In genomic region chr2:54724150-54724559, GRCh38 we compare ENCODE assay signal across 7 cellular contexts. TPM values are rescaled to one million over a fixed set of nuclear protein-coding genes. Genes with fewer than 3 reads are reported as not detected.
DNase-seq lines count a peak whose midpoint lies in the region; ATAC-seq and TF ChIP-seq lines count a peak whose summit lies in the region.

No MANE protein-coding gene starts in this region.

- H2BK5ac ChIP-seq in H9 (ENCODE audit: insufficient read length, low read length), result no peak overlapping the region

- no peaks in the 10 kb centered on the region for H3K9me3 ChIP-seq in H9 (ENCODE audit: control insufficient read depth, low read depth, low read length)
- no peaks in the 10 kb centered on the region for H3K9me3 ChIP-seq in smooth muscle cell (replicated peaks; ENCODE audit: low read depth)

- H2BK12ac ChIP-seq in H9 (ENCODE audit: insufficient read length, low read depth, low read length), result no peak overlapping the region

- no peak overlapping the region for H4K91ac ChIP-seq in H9 (ENCODE audit: insufficient read length, low read depth, low read length)

- H3K18ac ChIP-seq in H9 (ENCODE audit: insufficient read length, low read depth, low read length), result no peak overlapping the region

- peak overlapping the region; percentile 77 for H3K4me3 ChIP-seq in smooth muscle cell

- H3K27ac ChIP-seq in H9 (ENCODE audit: insufficient read length, low read depth, low read length) (no peak overlapping the region), smooth muscle cell (ENCODE audit: low read depth) (no peak overlapping the region)

- peak overlapping the region; percentile 91 to 92 for H3K4me3 Mint-ChIP-seq in H9
- H3K4me3 Mint-ChIP-seq in T-cell, result peak overlapping the region; percentile 85 to 92 (median 86)
- peak overlapping the region; percentile 93 for H3K4me3 Mint-ChIP-seq in glutamatergic neuron (ENCODE audit: unreplicated experiment)

- H3K36me3 ChIP-seq in smooth muscle cell (ENCODE audit: low read depth), result no peaks in the 10 kb centered on the region

- H2AFZ ChIP-seq in H9 (ENCODE audit: low read length) (peak overlapping the region; percentile 9), smooth muscle cell (ENCODE audit: low read depth) (peak overlapping the region; percentile 88)

- H3K27me3 Mint-ChIP-seq in H9 (ENCODE audit: low read depth) (peaks cover 60% of the 10 kb centered on the region), T-cell (peaks cover 38 to 46% of the 10 kb centered on the region in 2 donors), glutamatergic neuron (ENCODE audit: unreplicated experiment) (peaks cover 16% of the 10 kb centered on the region)

- H3K56ac ChIP-seq in H9 (ENCODE audit: insufficient read length, low read depth, low read length), result no peak overlapping the region

- no peaks in the 10 kb centered on the region; a peak in 1 of 5 replicates for H3K9me3 Mint-ChIP-seq in H9
- no peaks in the 10 kb centered on the region for H3K9me3 Mint-ChIP-seq in T-cell
- H3K9me3 Mint-ChIP-seq in glutamatergic neuron (ENCODE audit: unreplicated experiment), result peaks cover 3% of the 10 kb centered on the region

- H3K4me1 ChIP-seq in H9 (ENCODE audit: insufficient read depth, low read length), result no peaks in the 10 kb centered on the region
- H3K4me1 ChIP-seq in smooth muscle cell (ENCODE audit: low read depth), result peaks cover 4% of the 10 kb centered on the region

- no CpG with 5 or more reads among the region's 12 CpGs for WGBS in H9 (ENCODE audit: extremely low coverage, insufficient read length, low lambda C conversion rate)
- WGBS in smooth muscle cell (ENCODE audit: low lambda C conversion rate), result 2% methylated on average over 12 of the region's 12 CpGs

- H3K79me1 ChIP-seq in H9 (ENCODE audit: insufficient read depth, low read depth, low read length, poor library complexity, severe bottlenecking), result no peaks in the 10 kb centered on the region

- no peak overlapping the region for H2AK5ac ChIP-seq in H9 (ENCODE audit: insufficient read length, low read length)

- H3K27ac Mint-ChIP-seq in H9, result peak overlapping the region in 1 of 3 experiments; percentile 48; a peak in 1 of 7 replicates
- peak overlapping the region in 1 of 2 donors; percentile 47 for H3K27ac Mint-ChIP-seq in T-cell
- peak overlapping the region; percentile 57 for H3K27ac Mint-ChIP-seq in glutamatergic neuron (ENCODE audit: unreplicated experiment)

- CTCF ChIA-PET in T-cell (lab: Charles Lee), result interaction anchor here in 1 of 2 donors (1.0 kb wide), 1 partner anchor 115 kb away, joined by 3 read pairs; no protein-coding TSS in a partner anchor
- CTCF ChIA-PET in GM10248 (lab: Yijun Ruan, JAX), result no interaction called here

- no peak overlapping the region for H4K5ac ChIP-seq in H9 (ENCODE audit: insufficient read length, low read depth, low read length)

- no peak for DNase-seq in H9
- peak in 1 of 34 experiments; percentile 15 for DNase-seq in T-cell
- DNase-seq in glutamatergic neuron, result no peak
- DNase-seq in smooth muscle cell (lab: John Stamatoyannopoulos, UW; ENCODE audit: unreplicated experiment), result no peak
- no peak for DNase-seq in NOMO-1 treated with dmso at 0.1 percent for 144 hours (lab: John Stamatoyannopoulos, UW; ENCODE audit: unreplicated experiment)
- DNase-seq in NCI-H2081 (lab: John Stamatoyannopoulos, UW), result no peak
- DNase-seq in GM10248 (ENCODE audit: extremely low spot score), result no peak

- peaks cover 22% of the 10 kb centered on the region; the same call in 1 of the 2 replicates for H3K27me3 ChIP-seq in H9 (ENCODE audit: insufficient read depth, low read length)
- peaks cover 39% of the 10 kb centered on the region for H3K27me3 ChIP-seq in smooth muscle cell (ENCODE audit: low read depth)

- H3K9ac ChIP-seq in H9 (ENCODE audit: extremely low read depth, insufficient read length, low read length), result peak overlapping the region; percentile 46
- H3K9ac ChIP-seq in smooth muscle cell (ENCODE audit: low read depth), result peak overlapping the region; percentile 58

- no peak overlapping the region for H2BK15ac ChIP-seq in H9 (ENCODE audit: low read depth, low read length)

- H3K79me2 ChIP-seq in H9 (ENCODE audit: insufficient read depth, low read length) (no peaks in the 10 kb centered on the region), smooth muscle cell (ENCODE audit: low read depth) (no peaks in the 10 kb centered on the region)

- peaks cover 20% of the 10 kb centered on the region for H3K23me2 ChIP-seq in H9 (ENCODE audit: insufficient read length, low read depth, low read length, poor library complexity, severe bottlenecking)

- no peak overlapping the region for H3K23ac ChIP-seq in H9 (ENCODE audit: insufficient read length, low read depth, low read length)

- TF ChIP-seq CTCF in H9 (conservative IDR thresholded peaks at IDR 0.05), result no peak
- no peak for TF ChIP-seq CTCF in glutamatergic neuron (IDR thresholded peaks at IDR 0.05; ENCODE audit: partially characterized antibody, unreplicated experiment)
- no peak for TF ChIP-seq CTCF in smooth muscle cell (IDR thresholded peaks at IDR 0.05; ENCODE audit: borderline replicate concordance, insufficient read depth, poor library complexity, severe bottlenecking)
- TF ChIP-seq CTCF in GM10248 (IDR thresholded peaks at IDR 0.05; ENCODE audit: control extremely low read depth, extremely low read depth, low read depth, missing control alignments), result no peak

- no peak overlapping the region for H4K8ac ChIP-seq in H9 (replicated peaks; ENCODE audit: insufficient read length, low read depth, low read length)

- peaks cover 10 to 14% of the 10 kb centered on the region in 2 experiments for H3K4me1 Mint-ChIP-seq in H9
- peaks cover 15 to 23% (median 16%) of the 10 kb centered on the region in 3 donors for H3K4me1 Mint-ChIP-seq in T-cell
- peaks cover 4% of the 10 kb centered on the region for H3K4me1 Mint-ChIP-seq in glutamatergic neuron (ENCODE audit: low read depth, unreplicated experiment)

- H3K14ac ChIP-seq in H9 (ENCODE audit: insufficient read depth, low read length), result no peak overlapping the region

- no peak overlapping the region for H3K4ac ChIP-seq in H9 (ENCODE audit: low read depth, low read length)

- H2BK20ac ChIP-seq in H9 (ENCODE audit: low read depth, low read length, poor library complexity, severe bottlenecking), result no peak overlapping the region

- no peak for ATAC-seq in T-cell (replicated peaks in 1 of 4)

- H4K20me1 ChIP-seq in H9 (ENCODE audit: control insufficient read depth, insufficient read depth, insufficient read length) (no peaks in the 10 kb centered on the region), smooth muscle cell (ENCODE audit: low read depth) (no peaks in the 10 kb centered on the region)

- H3T11ph ChIP-seq in H9 (ENCODE audit: low read length), result no peak overlapping the region

- H2BK120ac ChIP-seq in H9 (ENCODE audit: low read depth, low read length, poor library complexity, severe bottlenecking), result no peak overlapping the region

- POLR2A ChIA-PET in T-cell (lab: Charles Lee), result no interaction called here
- POLR2A ChIA-PET in GM10248 (lab: Yijun Ruan, JAX), result no interaction called here

- peaks cover 0 to 2% (median 0%) of the 10 kb centered on the region in 3 experiments; a peak in 1 of 7 replicates for H3K36me3 Mint-ChIP-seq in H9 (ENCODE audit: insufficient read depth in 1 of 3, low read depth in 3 of 3)
- H3K36me3 Mint-ChIP-seq in T-cell, result no peaks in the 10 kb centered on the region
- H3K36me3 Mint-ChIP-seq in glutamatergic neuron (ENCODE audit: unreplicated experiment), result peaks cover 1% of the 10 kb centered on the region

- no peaks in the 10 kb centered on the region for H3F3A ChIP-seq in smooth muscle cell (ENCODE audit: low read depth)

- H3K4me2 ChIP-seq in H9 (ENCODE audit: insufficient read depth, insufficient read length, low read length), result peak overlapping the region; percentile 97
- peak overlapping the region; percentile 85 for H3K4me2 ChIP-seq in smooth muscle cell

RNA-seq across cellular contexts. Expression of gene EML6, which starts 0.7 kb away (rescaled TPM):
- total RNA-seq in H9 (2021) (0.64 and 1.5 TPM in 2 replicates), T-cell (1 to 10 TPM; 1.3 to 2.6 (median 1.8) TPM), glutamatergic neuron (ENCODE audit: unreplicated experiment) (0.91 TPM), smooth muscle cell (0.49 and 9.7 TPM in 2 replicates)
- polyA plus RNA-seq in smooth muscle cell, result 0.54 and 1.5 TPM in 2 replicates
